ENCODE assay signal across 26 cellular contexts in genomic region chr12:92393504-92393903, GRCh38.
DNase-seq lines count a peak whose midpoint lies in the region; ATAC-seq, FAIRE-seq and TF ChIP-seq lines count a peak whose summit lies in the region.
"Had no signal": no experiment of that assay in that cellular context is flagged by ENCODE, and none has a peak within 500 bp of the region (broad histone marks: within the 10 kb centered on the region; RNA-seq: fewer than 3 reads in every experiment).

No MANE protein-coding gene starts in this region.

- H3K4me3 Mint-ChIP-seq in MCF 10A (ENCODE audit: unreplicated experiment): no peak overlapping the region
- H3K4me3 Mint-ChIP-seq: activated CD8-positive, alpha-beta memory T cell treated with anti-CD3 and anti-CD28 coated beads, Interleukin-2, amount 10 ng/mL, durations not matched to agents 7 days and 5 days; natural killer cell treated with Interleukin-12 subunit alpha and Interleukin-12 subunit beta and Interleukin-15 and Interleukin-18, amount 100 ng/mL, for 72 hours; WTC11 had no signal

- CTCF ChIA-PET in MCF 10A (lab: Yijun Ruan, JAX) (no interaction called here), mammary epithelial cell (lab: Charles Lee; ENCODE audit: low non-redundant PET) (no interaction called here), OCI-LY7 (lab: Charles Lee; ENCODE audit: unreplicated experiment) (no interaction called here), K562 (lab: Yijun Ruan, JAX; ENCODE audit: low intra/inter-chr PET ratio) (no interaction called here)

- H3K9me3 ChIP-seq in mammary epithelial cell (replicated peaks; ENCODE audit: insufficient read depth, low read length) (peaks cover 5% of the 10 kb centered on the region), OCI-LY7 (ENCODE audit: low read length) (peaks cover 24% of the 10 kb centered on the region; the same call in 1 of the 2 replicates), K562 (replicated peaks; ENCODE audit: control insufficient read depth, insufficient read depth, low read depth, low read length) (peaks cover 16% of the 10 kb centered on the region), testis (no peaks in the 10 kb centered on the region), aorta (ENCODE audit: control insufficient read depth, low read length) (no peaks in the 10 kb centered on the region)
- H3K9me3 ChIP-seq: pancreas had no signal

- TF ChIP-seq RAD21 in K562 (CRISPR knock-in tag; conservative IDR thresholded peaks at IDR 0.05 in 1 of 2, IDR thresholded peaks at IDR 0.05 in 1 of 2): no peak

- no peak for FAIRE-seq in K562 (lab: Jason Lieb, UNC)
- FAIRE-seq: colon, islet of Langerhans, pancreas had no signal

- ATAC-seq in K562 (no peak), omental fat pad (ENCODE audit: low FRiP score) (no peak), aorta (ENCODE audit: low FRiP score) (no peak)
- ATAC-seq: activated CD8-positive, alpha-beta memory T cell treated with anti-CD3 and anti-CD28 coated beads, Interleukin-2, amount 10 ng/mL, durations not matched to agents 7 days and 5 days; gastroesophageal sphincter; natural killer cell treated with Interleukin-12 subunit alpha and Interleukin-12 subunit beta and Interleukin-15 and Interleukin-18, amount 100 ng/mL, for 72 hours; pancreas; WTC11 had no signal

- TF ChIP-seq EP300 in K562 (IDR thresholded peaks at IDR 0.05; ENCODE audit: low read length): no peak

- no peak overlapping the region for H2AFZ ChIP-seq in mammary epithelial cell (ENCODE audit: low read depth, low read length)
- no peak overlapping the region for H2AFZ ChIP-seq in OCI-LY7 (ENCODE audit: low read length)
- H2AFZ ChIP-seq in K562 (ENCODE audit: low read depth, low read length): no peak overlapping the region

- intact Hi-C loops in MCF 10A (cut with micrococcal nuclease): no loop called here
- intact Hi-C loops in mammary epithelial cell (cut with micrococcal nuclease): no loop called here
- intact Hi-C loops in OCI-LY7 (cut with micrococcal nuclease; ENCODE audit: unreplicated experiment): no loop called here
- intact Hi-C loops in K562 (cut with micrococcal nuclease): no loop called here
- intact Hi-C loops in testis (cut with DNase I; ENCODE audit: low total_unique reads): no loop called here
- intact Hi-C loops in aorta (cut with DNase I): no loop called here

- no peaks in the 10 kb centered on the region for H3K9me1 ChIP-seq in K562 (ENCODE audit: control insufficient read depth, insufficient read depth, low read length)

- TF ChIP-seq POLR2A in K562 (conservative IDR thresholded peaks at IDR 0.05): no peak
- no peak for TF ChIP-seq POLR2A in testis (IDR thresholded peaks at IDR 0.05)

- no peak overlapping the region for H3K27ac Mint-ChIP-seq in MCF 10A (ENCODE audit: low read depth, unreplicated experiment)
- H3K27ac Mint-ChIP-seq: activated CD8-positive, alpha-beta memory T cell treated with anti-CD3 and anti-CD28 coated beads, Interleukin-2, amount 10 ng/mL, durations not matched to agents 7 days and 5 days; WTC11 had no signal

- no peaks in the 10 kb centered on the region for H3K9me2 ChIP-seq in OCI-LY7 (ENCODE audit: insufficient read depth, low read length)

- H3K36me3 Mint-ChIP-seq in MCF 10A (ENCODE audit: insufficient read depth, unreplicated experiment): peaks cover 5% of the 10 kb centered on the region

- TF ChIP-seq CTCF in MCF 10A (IDR thresholded peaks at IDR 0.05; ENCODE audit: unreplicated experiment) (no peak), mammary epithelial cell (conservative IDR thresholded peaks at IDR 0.05 in 1 of 2, IDR thresholded peaks at IDR 0.05 in 1 of 2; ENCODE audit: extremely low read depth in 1 of 2, insufficient read depth in 1 of 2, low read depth in 1 of 2, low read length in 2 of 2) (no peak), OCI-LY7 (conservative IDR thresholded peaks at IDR 0.05; ENCODE audit: low read length) (no peak), K562 (IDR thresholded peaks at IDR 0.05 in 2 of 3, conservative IDR thresholded peaks at IDR 0.05 in 1 of 3; ENCODE audit: insufficient read depth in 2 of 3, low read depth in 1 of 3, low read length in 3 of 3) (no peak), testis (IDR thresholded peaks at IDR 0.05) (no peak), omental fat pad (IDR thresholded peaks at IDR 0.05) (no peak)

- in situ Hi-C loops in mammary epithelial cell (cut with MboI; ENCODE audit: low sequenced_read_pairs in 2 of 2) (no loop called here), K562 (cut with MboI) (no loop called here)

- no peak overlapping the region for H3K4me3 ChIP-seq in mammary epithelial cell (replicated peaks in 1 of 3; ENCODE audit: insufficient read depth in 1 of 3, low read depth in 2 of 3, low read length in 3 of 3)
- no peak overlapping the region for H3K4me3 ChIP-seq in OCI-LY7 (ENCODE audit: low read depth, low read length, poor library complexity, severe bottlenecking)
- no peak overlapping the region for H3K4me3 ChIP-seq in K562
- no peak overlapping the region for H3K4me3 ChIP-seq in testis
- H3K4me3 ChIP-seq in aorta (ENCODE audit: low read length in 2 of 2): no peak overlapping the region
- H3K4me3 ChIP-seq: breast epithelium, gastroesophageal sphincter, pancreas, spleen, stomach, tibial nerve had no signal

- H3K27ac ChIP-seq in mammary epithelial cell (ENCODE audit: insufficient read depth, low read depth, low read length) (no peak overlapping the region), OCI-LY7 (ENCODE audit: low read depth, low read length, poor library complexity, severe bottlenecking) (no peak overlapping the region), K562 (ENCODE audit: extremely low read depth, low read depth, low read length) (no peak overlapping the region), testis (no peak overlapping the region), aorta (ENCODE audit: low read depth in 1 of 2, low read length in 2 of 2) (no peak overlapping the region)
- H3K27ac ChIP-seq: breast epithelium, gastroesophageal sphincter, pancreas, stomach, tibial nerve had no signal

- peaks cover 15% of the 10 kb centered on the region for H3K9me3 Mint-ChIP-seq in MCF 10A (ENCODE audit: unreplicated experiment)

- peak; percentile 13 for DNase-seq in MCF 10A (ENCODE audit: unreplicated experiment)
- no peak for DNase-seq in mammary epithelial cell
- peak; percentile 54 for DNase-seq in OCI-LY7 (ENCODE audit: low spot score)
- DNase-seq in K562 (ENCODE audit: extremely low read depth in 1 of 4, low spot score in 3 of 4): peak in 1 of 4 experiments; percentile 61
- DNase-seq in testis: peak; percentile 18
- DNase-seq in omental fat pad (ENCODE audit: low spot score): no peak
- DNase-seq in aorta: no peak
- DNase-seq: activated CD8-positive, alpha-beta memory T cell treated with anti-CD3 and anti-CD28 coated beads, Interleukin-2, amount 10 ng/mL, durations not matched to agents 7 days and 5 days; effector memory CD4-positive, alpha-beta T cell; GDM1; midbrain; NCI-H1105; NCI-H2029; NCI-H345; NCI-H82; pancreas; spleen; stimulated activated CD4-positive, alpha-beta T cell treated with anti-CD3 and anti-CD28 coated beads, Interleukin-4, amount 100 ng/mL, for 24 hours; stomach had no signal

- POLR2A ChIA-PET in MCF 10A (lab: Yijun Ruan, JAX): no interaction called here
- POLR2A ChIA-PET in OCI-LY7 (lab: Charles Lee): interaction anchor here (0.8 kb wide), 1 partner anchor 10 kb away, joined by 3 read pairs; no protein-coding TSS in a partner anchor
- POLR2A ChIA-PET in K562 (lab: Yijun Ruan, JAX): no interaction called here

- dilution Hi-C loops in mammary epithelial cell (cut with HindIII; ENCODE audit: low sequenced_read_pairs): no loop called here

- H4K20me1 ChIP-seq in mammary epithelial cell (ENCODE audit: insufficient read depth, low read length) (no peaks in the 10 kb centered on the region), OCI-LY7 (ENCODE audit: insufficient read depth, low read length) (no peaks in the 10 kb centered on the region), K562 (replicated peaks; ENCODE audit: control insufficient read depth, insufficient read depth, low read length) (no peaks in the 10 kb centered on the region)

- BruUV-seq in MCF 10A (replicated peaks; lab: Mats Ljungman, UMichigan) (no TSS peak), mammary epithelial cell (replicated peaks; lab: Mats Ljungman, UMichigan) (no TSS peak), OCI-LY7 (replicated peaks; lab: Mats Ljungman, UMichigan) (no TSS peak), K562 (replicated peaks; lab: Mats Ljungman, UMichigan) (no TSS peak)

- no peak overlapping the region for H3K9ac ChIP-seq in mammary epithelial cell (ENCODE audit: insufficient read depth, low read length)
- no peak overlapping the region for H3K9ac ChIP-seq in K562 (ENCODE audit: insufficient read depth in 1 of 2, low read depth in 2 of 2, low read length in 2 of 2)

- 94% methylated on average over 4 of the region's 7 CpGs for WGBS in mammary epithelial cell (ENCODE audit: low coverage, missing lambda C conversion rate)
- WGBS in K562 (ENCODE audit: insufficient coverage, low coverage, missing lambda C conversion rate): 94% methylated on average over 7 of the region's 7 CpGs
- 85% methylated on average over 7 of the region's 7 CpGs for WGBS in testis, 2 donors
- 93 to 97% methylated on average over 7 of the region's 7 CpGs for WGBS in aorta, 2 donors

- H3K27me3 Mint-ChIP-seq in MCF 10A (ENCODE audit: insufficient read depth, unreplicated experiment): no peaks in the 10 kb centered on the region
- H3K27me3 Mint-ChIP-seq: activated CD8-positive, alpha-beta memory T cell treated with anti-CD3 and anti-CD28 coated beads, Interleukin-2, amount 10 ng/mL, durations not matched to agents 7 days and 5 days; natural killer cell treated with Interleukin-12 subunit alpha and Interleukin-12 subunit beta and Interleukin-15 and Interleukin-18, amount 100 ng/mL, for 72 hours had no signal

- H3K4me1 ChIP-seq in mammary epithelial cell (ENCODE audit: insufficient read depth, low read length) (peaks cover 19% of the 10 kb centered on the region), OCI-LY7 (ENCODE audit: insufficient read depth, low read length, poor library complexity, severe bottlenecking) (peaks cover 5% of the 10 kb centered on the region), K562 (replicated peaks in 1 of 2; ENCODE audit: control insufficient read depth in 2 of 2, insufficient read depth in 2 of 2, low read length in 2 of 2) (peaks cover 0 to 11% of the 10 kb centered on the region in 2 experiments; a peak in 2 of 5 replicates), testis (no peaks in the 10 kb centered on the region), aorta (ENCODE audit: control insufficient read depth in 1 of 2, insufficient read depth in 2 of 2, low read length in 2 of 2) (no peaks in the 10 kb centered on the region)
- H3K4me1 ChIP-seq: breast epithelium, gastroesophageal sphincter, pancreas, stomach, tibial nerve had no signal

- H3K36me3 ChIP-seq in mammary epithelial cell (ENCODE audit: insufficient read depth, low read length): no peaks in the 10 kb centered on the region
- H3K36me3 ChIP-seq in OCI-LY7 (ENCODE audit: insufficient read depth, low read length): no peaks in the 10 kb centered on the region; the same call in 1 of the 2 replicates
- H3K36me3 ChIP-seq in K562 (ENCODE audit: control insufficient read depth, insufficient read depth, low read length): no peaks in the 10 kb centered on the region; the same call in 2 of the 3 replicates
- H3K36me3 ChIP-seq in testis (ENCODE audit: low read depth, missing control alignments): no peaks in the 10 kb centered on the region
- no peaks in the 10 kb centered on the region for H3K36me3 ChIP-seq in aorta (ENCODE audit: control insufficient read depth in 1 of 2, insufficient read depth in 2 of 2, low read length in 1 of 2)
- H3K36me3 ChIP-seq: breast epithelium, gastroesophageal sphincter, pancreas, spleen, stomach, tibial nerve had no signal

- H3K4me2 ChIP-seq in mammary epithelial cell (ENCODE audit: insufficient read depth, low read depth, low read length): no peak overlapping the region
- no peak overlapping the region for H3K4me2 ChIP-seq in OCI-LY7 (ENCODE audit: low read length)
- no peak overlapping the region for H3K4me2 ChIP-seq in K562 (ENCODE audit: insufficient read depth, low read length)

- H3K79me2 ChIP-seq in mammary epithelial cell (ENCODE audit: insufficient read depth, low read length) (no peaks in the 10 kb centered on the region), OCI-LY7 (ENCODE audit: insufficient read depth, low read depth, low read length) (no peaks in the 10 kb centered on the region), K562 (ENCODE audit: control insufficient read depth, insufficient read depth, low read length) (no peaks in the 10 kb centered on the region)

- H3K4me1 Mint-ChIP-seq in MCF 10A (ENCODE audit: insufficient read depth, unreplicated experiment): peaks cover 13% of the 10 kb centered on the region

- no peaks in the 10 kb centered on the region for H3K27me3 ChIP-seq in mammary epithelial cell (ENCODE audit: insufficient read depth, low read length)
- H3K27me3 ChIP-seq in K562 (ENCODE audit: control insufficient read depth in 2 of 2, insufficient read depth in 2 of 2, low read length in 2 of 2): no peaks in the 10 kb centered on the region
- no peaks in the 10 kb centered on the region for H3K27me3 ChIP-seq in testis
- no peaks in the 10 kb centered on the region for H3K27me3 ChIP-seq in aorta (ENCODE audit: control insufficient read depth in 1 of 2, insufficient read depth in 2 of 2, low read length in 1 of 2)
- H3K27me3 ChIP-seq: breast epithelium, gastroesophageal sphincter, pancreas, spleen, stomach, tibial nerve had no signal

Comparison
In these comparisons a context has a peak if more than half of its experiments do, and no peak if none do; other contexts are left out.
1. DNase-seq: peak in MCF 10A (single experiment), OCI-LY7 (single experiment) and testis (single experiment); none in mammary epithelial cell (single experiment), omental fat pad (single experiment) and aorta (0 of 2).